ENCODE assay signal across 13 cellular contexts in the genomic region with DNA sequence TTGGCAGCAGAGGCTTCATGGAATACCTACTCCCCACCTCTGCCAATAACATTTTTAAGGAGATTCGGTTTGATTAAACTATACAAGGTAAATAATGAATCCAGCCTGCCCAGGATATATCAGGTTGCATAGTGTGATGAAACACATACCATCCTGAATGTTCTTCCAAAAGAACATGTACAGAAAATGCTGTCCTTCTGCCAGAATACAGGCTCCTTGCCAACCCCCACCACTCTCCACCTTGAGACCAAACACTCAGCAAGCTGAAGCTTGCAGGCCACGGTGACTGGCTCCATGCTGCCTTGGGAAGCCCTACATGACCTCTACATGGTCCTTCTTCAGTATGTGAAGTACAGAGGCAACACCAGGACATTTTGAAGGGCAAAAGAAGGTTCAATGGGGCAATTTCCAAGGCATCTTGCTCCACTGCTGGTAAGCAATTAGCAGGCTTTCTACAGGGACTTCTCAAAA.
DNase-seq lines count a peak whose midpoint lies in the region; ATAC-seq and TF ChIP-seq lines count a peak whose summit lies in the region.
"Had no signal": no experiment of that assay in that cellular context is flagged by ENCODE, and none has a peak within 500 bp of the region (broad histone marks: within the 10 kb centered on the region; RNA-seq: fewer than 3 reads in every experiment).

No MANE protein-coding gene starts in this region.

- POLR2A ChIA-PET in PC-9 (lab: Charles Lee; ENCODE audit: unreplicated experiment), result interaction anchor here (0.5 kb wide), 1 partner anchor 126 kb away, joined by 3 read pairs; no protein-coding TSS in a partner anchor

- H3K27ac ChIP-seq in PC-9 (peak overlapping the region; percentile 99), stomach smooth muscle (ENCODE audit: low read length) (peak overlapping the region; percentile 97)
- H3K27ac ChIP-seq: SK-N-MC had no signal

- TF ChIP-seq CTCF in LNCaP clone FGC (IDR thresholded peaks at IDR 0.05; ENCODE audit: control insufficient read depth, extremely low read depth, insufficient read depth), result no peak
- TF ChIP-seq CTCF in PC-9 (conservative IDR thresholded peaks at IDR 0.05), result no peak

- H3K36me3 ChIP-seq in PC-9 (ENCODE audit: low read depth) (no peaks in the 10 kb centered on the region), stomach smooth muscle (ENCODE audit: control insufficient read depth in 2 of 2, insufficient read depth in 2 of 2, low read length in 2 of 2) (no peaks in the 10 kb centered on the region)

- no peaks in the 10 kb centered on the region for H3K36me3 Mint-ChIP-seq in activated naive CD8-positive, alpha-beta T cell treated with anti-CD3 and anti-CD28 coated beads, Interleukin-2, amount 50 U/mL, for 24 hours (ENCODE audit: low read depth)

- H3K9me3 ChIP-seq in PC-9 (ENCODE audit: insufficient read depth, low read depth), result no peaks in the 10 kb centered on the region
- no peaks in the 10 kb centered on the region for H3K9me3 ChIP-seq in stomach smooth muscle (ENCODE audit: control insufficient read depth in 2 of 2, low read length in 2 of 2)

- intact Hi-C loops in PC-9 (cut with micrococcal nuclease; ENCODE audit: unreplicated experiment), result loop anchor here (5.0 kb wide), 1 partner anchor 169 kb away; no protein-coding TSS in a partner anchor

- H3K27me3 Mint-ChIP-seq in activated naive CD8-positive, alpha-beta T cell treated with anti-CD3 and anti-CD28 coated beads, Interleukin-2, amount 50 U/mL, for 24 hours, result peaks cover 13% of the 10 kb centered on the region

- peak overlapping the region; percentile 40 for H3K4me2 ChIP-seq in PC-9

- peaks cover 53% of the 10 kb centered on the region for H3F3A ChIP-seq in PC-9 (ENCODE audit: insufficient read depth, low read depth)

- H4K20me1 ChIP-seq in PC-9 (ENCODE audit: insufficient read depth), result no peaks in the 10 kb centered on the region

- no peak overlapping the region for H3K4me3 Mint-ChIP-seq in activated naive CD8-positive, alpha-beta T cell treated with anti-CD3 and anti-CD28 coated beads, Interleukin-2, amount 50 U/mL, for 24 hours
- H3K4me3 Mint-ChIP-seq: activated T-helper 17 cell treated with anti-CD3 and anti-CD28 coated beads, Interleukin-2, amount 50 U/mL, for 72 hours had no signal

- peaks cover 33% of the 10 kb centered on the region for H3K4me1 Mint-ChIP-seq in activated naive CD8-positive, alpha-beta T cell treated with anti-CD3 and anti-CD28 coated beads, Interleukin-2, amount 50 U/mL, for 24 hours

- CTCF ChIA-PET in PC-9 (lab: Charles Lee), result no interaction called here

- no peaks in the 10 kb centered on the region for H3K27me3 ChIP-seq in PC-9 (ENCODE audit: insufficient read depth, low read depth)
- H3K27me3 ChIP-seq in stomach smooth muscle (ENCODE audit: control insufficient read depth in 1 of 2, insufficient read depth in 2 of 2, low read length in 2 of 2), result no peaks in the 10 kb centered on the region

- H3K9me2 ChIP-seq in PC-9 (ENCODE audit: insufficient read depth), result no peaks in the 10 kb centered on the region

- BruUV-seq in PC-9 (replicated peaks; lab: Mats Ljungman, UMichigan), result no TSS peak

- no peaks in the 10 kb centered on the region for H3K9me3 Mint-ChIP-seq in activated naive CD8-positive, alpha-beta T cell treated with anti-CD3 and anti-CD28 coated beads, Interleukin-2, amount 50 U/mL, for 24 hours
- H3K9me3 Mint-ChIP-seq: activated T-helper 17 cell treated with anti-CD3 and anti-CD28 coated beads, Interleukin-2, amount 50 U/mL, for 72 hours had no signal

- no peaks in the 10 kb centered on the region for H3K79me2 ChIP-seq in PC-9 (ENCODE audit: low read depth)

- peaks cover 90% of the 10 kb centered on the region for H3K4me1 ChIP-seq in PC-9 (replicated peaks; ENCODE audit: insufficient read depth)
- peaks cover 34% of the 10 kb centered on the region for H3K4me1 ChIP-seq in stomach smooth muscle (ENCODE audit: control insufficient read depth, insufficient read depth, low read length)

- ATAC-seq in activated naive CD8-positive, alpha-beta T cell treated with anti-CD3 and anti-CD28 coated beads, Interleukin-2, amount 50 U/mL, for 24 hours, result no peak
- ATAC-seq: activated CD4-positive, CD25-positive, alpha-beta regulatory T cell treated with anti-CD3 and anti-CD28 coated beads, Interleukin-2, amount 50 U/mL, for 24 hours; activated T-helper 17 cell treated with anti-CD3 and anti-CD28 coated beads, Interleukin-2, amount 50 U/mL, for 72 hours; GM12878 had no signal

- H2AFZ ChIP-seq in PC-9, result no peak overlapping the region

- H3K4me3 ChIP-seq in LNCaP clone FGC (ENCODE audit: low read depth, low read length) (no peak overlapping the region), PC-9 (no peak overlapping the region), stomach smooth muscle (ENCODE audit: low read length in 2 of 2) (no peak overlapping the region)
- H3K4me3 ChIP-seq: GM12878, SK-N-MC had no signal

- DNase-seq in LNCaP clone FGC (ENCODE audit: low read depth) (peak; percentile 90), PC-9 (peak; percentile 43 to 76), fibroblast of gingiva (ENCODE audit: low read depth) (peak; percentile 77), HUDEP-2 (lab: John Stamatoyannopoulos, UW; ENCODE audit: unreplicated experiment in 76 of 76) (no peak), DMS114 treated with DMSO at 0.1 percent for 48 hours (lab: John Stamatoyannopoulos, UW; ENCODE audit: unreplicated experiment) (no peak)
- no peak for DNase-seq in activated naive CD8-positive, alpha-beta T cell treated with anti-CD3 and anti-CD28 coated beads, Interleukin-2, amount 50 U/mL, for 24 hours
- DNase-seq: Kasumi-1, NCI-H526 treated with DMSO at 0.1 percent for 48 hours had no signal

- H3K9ac ChIP-seq in stomach smooth muscle (ENCODE audit: low read length in 2 of 2), result no peak overlapping the region

- H3K27ac Mint-ChIP-seq in activated naive CD8-positive, alpha-beta T cell treated with anti-CD3 and anti-CD28 coated beads, Interleukin-2, amount 50 U/mL, for 24 hours, result no peak overlapping the region
- H3K27ac Mint-ChIP-seq: activated T-helper 17 cell treated with anti-CD3 and anti-CD28 coated beads, Interleukin-2, amount 50 U/mL, for 72 hours had no signal

Comparison
In these comparisons a context has a peak if more than half of its experiments do, and no peak if none do; other contexts are left out.
1. DNase-seq: peak in LNCaP clone FGC (single experiment), PC-9 (2 of 2) and fibroblast of gingiva (single experiment); none in HUDEP-2 (0 of 76), activated naive CD8-positive, alpha-beta T cell treated with anti-CD3 and anti-CD28 coated beads, Interleukin-2, amount 50 U/mL, for 24 hours (single experiment) and DMS114 treated with DMSO at 0.1 percent for 48 hours (single experiment).